12 cellular contexts compared by ENCODE assay signal in the genomic region with DNA sequence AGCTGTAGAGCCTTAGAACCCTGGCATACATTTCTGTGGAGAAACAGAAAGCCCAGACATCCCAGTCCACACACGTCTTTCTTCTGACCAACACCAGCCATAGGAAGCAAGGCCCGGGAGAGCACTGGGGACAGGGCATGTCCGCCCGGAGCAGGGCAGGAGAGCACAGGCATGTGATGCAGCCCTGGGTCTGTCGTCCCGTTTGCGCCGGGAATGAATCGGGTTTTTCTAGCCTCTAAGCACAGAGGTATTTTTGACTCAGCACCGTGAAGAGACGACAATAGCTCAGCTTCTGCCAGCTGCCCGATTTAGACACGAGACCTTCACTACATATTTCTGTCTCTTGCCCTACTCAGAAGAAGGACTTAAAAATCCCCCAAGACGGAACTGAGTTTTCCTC.
"Had no signal": no experiment of that assay in that cellular context is flagged by ENCODE, and none has a peak within 500 bp of the region (broad histone marks: within the 10 kb centered on the region; RNA-seq: fewer than 3 reads in every experiment).

No MANE protein-coding gene starts in this region.

- H3K4me2 ChIP-seq: hepatocyte had no signal

- H3K36me3 ChIP-seq: adrenal gland, gastroesophageal sphincter, tibial artery had no signal

- H3K9me3 Mint-ChIP-seq: activated naive CD4-positive, alpha-beta T cell treated with anti-CD3 and anti-CD28 coated beads, Interleukin-2, amount 10 ng/mL, durations not matched to agents 7 days and 5 days; activated T-helper 2 cell treated with anti-CD3 and anti-CD28 coated beads, Interferon-gamma antibody, Interleukin-2, Interleukin-4, amounts not matched to agents 10 μg/mL and 5 μg/mL and 100 μg/mL, durations not matched to agents 14 hours and 24 hours and 36 hours; central memory CD8-positive, alpha-beta T cell; dendritic cell treated with granulocyte-macrophage colony-stimulating factor and Interleukin-4, amounts not matched to agents 40 ng/mL and 50 ng/mL, for 4 days; natural killer cell treated with Interleukin-12 subunit alpha and Interleukin-12 subunit beta and Interleukin-15 and Interleukin-18, amount 100 ng/mL, for 72 hours had no signal

- H3K27me3 Mint-ChIP-seq: central memory CD8-positive, alpha-beta T cell had no signal

- H2AFZ ChIP-seq: hepatocyte had no signal

- H3K9me3 ChIP-seq: adrenal gland, gastroesophageal sphincter, tibial artery had no signal

- H3K4me3 Mint-ChIP-seq: activated naive CD4-positive, alpha-beta T cell treated with anti-CD3 and anti-CD28 coated beads, Interleukin-2, amount 10 ng/mL, durations not matched to agents 7 days and 5 days; central memory CD8-positive, alpha-beta T cell; dendritic cell treated with granulocyte-macrophage colony-stimulating factor and Interleukin-4, amounts not matched to agents 40 ng/mL and 50 ng/mL, for 4 days; natural killer cell treated with Interleukin-12 subunit alpha and Interleukin-12 subunit beta and Interleukin-15 and Interleukin-18, amount 100 ng/mL, for 72 hours had no signal

- H3K27ac ChIP-seq: adrenal gland, gastroesophageal sphincter, hepatocyte, skin epidermis, tibial artery had no signal

- DNase-seq: activated naive CD4-positive, alpha-beta T cell treated with anti-CD3 and anti-CD28 coated beads, Interleukin-2, amount 10 ng/mL, durations not matched to agents 7 days and 5 days; kidney glomerular epithelial cell; tibial artery had no signal

- H3K4me3 ChIP-seq: adrenal gland, gastroesophageal sphincter, hepatocyte, skin epidermis, tibial artery had no signal

- H3K27ac Mint-ChIP-seq: activated naive CD4-positive, alpha-beta T cell treated with anti-CD3 and anti-CD28 coated beads, Interleukin-2, amount 10 ng/mL, durations not matched to agents 7 days and 5 days; activated T-helper 2 cell treated with anti-CD3 and anti-CD28 coated beads, Interferon-gamma antibody, Interleukin-2, Interleukin-4, amounts not matched to agents 10 μg/mL and 5 μg/mL and 100 μg/mL, durations not matched to agents 14 hours and 24 hours and 36 hours; dendritic cell treated with granulocyte-macrophage colony-stimulating factor and Interleukin-4, amounts not matched to agents 40 ng/mL and 50 ng/mL, for 4 days; natural killer cell treated with Interleukin-12 subunit alpha and Interleukin-12 subunit beta and Interleukin-15 and Interleukin-18, amount 100 ng/mL, for 72 hours had no signal

- H3K27me3 ChIP-seq: adrenal gland, gastroesophageal sphincter, hepatocyte, tibial artery had no signal

- ATAC-seq: activated CD4-positive, CD25-positive, alpha-beta regulatory T cell treated with anti-CD3 and anti-CD28 coated beads, Interleukin-2, amount 50 U/mL, for 24 hours; gastroesophageal sphincter; natural killer cell treated with Interleukin-12 subunit alpha and Interleukin-12 subunit beta and Interleukin-15 and Interleukin-18, amount 100 ng/mL, for 72 hours had no signal

- H3K36me3 Mint-ChIP-seq: activated naive CD4-positive, alpha-beta T cell treated with anti-CD3 and anti-CD28 coated beads, Interleukin-2, amount 10 ng/mL, durations not matched to agents 7 days and 5 days; natural killer cell treated with Interleukin-12 subunit alpha and Interleukin-12 subunit beta and Interleukin-15 and Interleukin-18, amount 100 ng/mL, for 72 hours had no signal
